ENCODE assay signal across 28 cellular contexts in genomic region chr22:46185263-46185662, GRCh38.
"Had no signal": no experiment of that assay in that cellular context is flagged by ENCODE, and none has a peak within 500 bp of the region (broad histone marks: within the 10 kb centered on the region; RNA-seq: fewer than 3 reads in every experiment).

No MANE protein-coding gene starts in this region.

- H3K27me3 Mint-ChIP-seq: activated CD4-positive, alpha-beta memory T cell treated with anti-CD3 and anti-CD28 coated beads, Interleukin-2, amount 10 ng/mL, durations not matched to agents 7 days and 5 days; activated CD4-positive, alpha-beta T cell treated with anti-CD3 and anti-CD28 coated beads, Interleukin-2, amount 10 ng/mL, durations not matched to agents 7 days and 5 days; activated naive CD4-positive, alpha-beta T cell treated with anti-CD3 and anti-CD28 coated beads, Interleukin-2, amount 10 ng/mL, durations not matched to agents 7 days and 5 days; activated naive CD8-positive, alpha-beta T cell treated with anti-CD3 and anti-CD28 coated beads, Interleukin-2, amount 10 ng/mL, durations not matched to agents 7 days and 5 days; activated T-cell treated with anti-CD3 and anti-CD28 coated beads, Interleukin-2, amount 50 U/mL, for 24 hours; brain; stimulated activated memory B cell treated with anti-CD40 and anti-IgM and Interleukin-4, amounts not matched to agents 10 μg/mL and 1 μg/mL and 100 μg/mL, for 72 hours; stimulated activated naive CD8-positive, alpha-beta T cell treated with anti-CD3 and anti-CD28 coated beads, Interleukin-15, amount 100 ng/mL, for 72 hours; type B pancreatic cell had no signal

- H3K4me1 Mint-ChIP-seq: activated CD4-positive, alpha-beta T cell treated with anti-CD3 and anti-CD28 coated beads, Interleukin-2, amount 10 ng/mL, durations not matched to agents 7 days and 5 days; activated naive CD4-positive, alpha-beta T cell treated with anti-CD3 and anti-CD28 coated beads, Interleukin-2, amount 10 ng/mL, durations not matched to agents 7 days and 5 days; brain; neural crest cell; stimulated activated memory B cell treated with anti-CD40 and anti-IgM and Interleukin-4, amounts not matched to agents 10 μg/mL and 1 μg/mL and 100 μg/mL, for 72 hours; stimulated activated naive CD8-positive, alpha-beta T cell treated with anti-CD3 and anti-CD28 coated beads, Interleukin-15, amount 100 ng/mL, for 72 hours had no signal

- H3K9me3 Mint-ChIP-seq: neural crest cell had no signal

- DNase-seq: activated CD4-positive, alpha-beta memory T cell treated with anti-CD3 and anti-CD28 coated beads, Interleukin-2, amount 10 ng/mL, durations not matched to agents 7 days and 5 days; activated CD4-positive, alpha-beta T cell treated with anti-CD3 and anti-CD28 coated beads, Interleukin-2, amount 10 ng/mL, durations not matched to agents 7 days and 5 days; activated CD4-positive, CD25-positive, alpha-beta regulatory T cell treated with anti-CD3 and anti-CD28 coated beads, Interleukin-2, amount 50 U/mL, for 72 hours; activated CD8-positive, alpha-beta memory T cell treated with anti-CD3 and anti-CD28 coated beads, Interleukin-2, amount 50 U/mL, for 48 hours; activated gamma-delta T cell; activated naive CD4-positive, alpha-beta T cell treated with anti-CD3 and anti-CD28 coated beads, Interleukin-2, amount 10 ng/mL, durations not matched to agents 7 days and 5 days; activated naive CD8-positive, alpha-beta T cell treated with anti-CD3 and anti-CD28 coated beads, Interleukin-2, amount 10 ng/mL, durations not matched to agents 7 days and 5 days; activated T-cell treated with anti-CD3 and anti-CD28 coated beads, Interleukin-2, amount 50 U/mL, for 24 hours; dorsolateral prefrontal cortex; effector memory CD4-positive, alpha-beta T cell; left ventricle myocardium superior; nucleus accumbens; pancreas; psoas muscle; sigmoid colon; small intestine; stimulated activated CD4-positive, alpha-beta T cell treated with anti-CD3 and anti-CD28 coated beads, Interleukin-4, amount 100 ng/mL, for 4 hours; stimulated activated CD8-positive, alpha-beta memory T cell treated with anti-CD3 and anti-CD28 coated beads, Interleukin-4, amount 100 ng/mL, for 48 hours; stimulated activated naive CD8-positive, alpha-beta T cell treated with anti-CD3 and anti-CD28 coated beads, Interleukin-15, amount 100 ng/mL, for 72 hours; substantia nigra had no signal

- H3K27ac Mint-ChIP-seq: activated CD4-positive, alpha-beta memory T cell treated with anti-CD3 and anti-CD28 coated beads, Interleukin-2, amount 10 ng/mL, durations not matched to agents 7 days and 5 days; activated CD4-positive, alpha-beta T cell treated with anti-CD3 and anti-CD28 coated beads, Interleukin-2, amount 10 ng/mL, durations not matched to agents 7 days and 5 days; activated naive CD4-positive, alpha-beta T cell treated with anti-CD3 and anti-CD28 coated beads, Interleukin-2, amount 10 ng/mL, durations not matched to agents 7 days and 5 days; activated naive CD8-positive, alpha-beta T cell treated with anti-CD3 and anti-CD28 coated beads, Interleukin-2, amount 10 ng/mL, durations not matched to agents 7 days and 5 days; activated T-cell treated with anti-CD3 and anti-CD28 coated beads, Interleukin-2, amount 50 U/mL, for 24 hours; brain; stimulated activated memory B cell treated with anti-CD40 and anti-IgM and Interleukin-4, amounts not matched to agents 10 μg/mL and 1 μg/mL and 100 μg/mL, for 72 hours; T-helper 2 cell treated with Interferon-gamma antibody and Interleukin-4, amounts not matched to agents 5 μg/mL and 100 μg/mL, for 36 hours; type B pancreatic cell had no signal

- H3K4me3 ChIP-seq: ascending aorta, coronary artery, dorsolateral prefrontal cortex, pancreas, psoas muscle, sigmoid colon, vagina had no signal

- ATAC-seq: left ventricle myocardium superior; pancreas; psoas muscle; stimulated activated memory B cell treated with anti-CD40 and anti-IgM and Interleukin-4, amounts not matched to agents 10 μg/mL and 1 μg/mL and 100 μg/mL, for 72 hours; stimulated activated naive CD8-positive, alpha-beta T cell treated with anti-CD3 and anti-CD28 coated beads, Interleukin-15, amount 100 ng/mL, for 72 hours had no signal

- H3K4me3 Mint-ChIP-seq: activated CD4-positive, alpha-beta memory T cell treated with anti-CD3 and anti-CD28 coated beads, Interleukin-2, amount 10 ng/mL, durations not matched to agents 7 days and 5 days; activated CD4-positive, alpha-beta T cell treated with anti-CD3 and anti-CD28 coated beads, Interleukin-2, amount 10 ng/mL, durations not matched to agents 7 days and 5 days; activated naive CD4-positive, alpha-beta T cell treated with anti-CD3 and anti-CD28 coated beads, Interleukin-2, amount 10 ng/mL, durations not matched to agents 7 days and 5 days; activated naive CD8-positive, alpha-beta T cell treated with anti-CD3 and anti-CD28 coated beads, Interleukin-2, amount 10 ng/mL, durations not matched to agents 7 days and 5 days; activated T-cell treated with anti-CD3 and anti-CD28 coated beads, Interleukin-2, amount 50 U/mL, for 24 hours; brain; neural crest cell; stimulated activated memory B cell treated with anti-CD40 and anti-IgM and Interleukin-4, amounts not matched to agents 10 μg/mL and 1 μg/mL and 100 μg/mL, for 72 hours; stimulated activated naive CD8-positive, alpha-beta T cell treated with anti-CD3 and anti-CD28 coated beads, Interleukin-15, amount 100 ng/mL, for 72 hours; T-helper 2 cell treated with Interferon-gamma antibody and Interleukin-4, amounts not matched to agents 5 μg/mL and 100 μg/mL, for 36 hours; type B pancreatic cell had no signal
